9 cellular contexts compared by ENCODE assay signal in genomic region chr7:106166651-106167342, GRCh38. TPM values are rescaled to one million over a fixed set of nuclear protein-coding genes. Genes with fewer than 3 reads are reported as not detected.
A peak's percentile ranks its signal among the peaks of the same experiment; 100 is the strongest.
DNase-seq lines count a peak whose midpoint lies in the region; ATAC-seq, FAIRE-seq and TF ChIP-seq lines count a peak whose summit lies in the region.
"Had no signal": no experiment of that assay in that cellular context is flagged by ENCODE, and none has a peak within 500 bp of the region (broad histone marks: within the 10 kb centered on the region; RNA-seq: fewer than 3 reads in every experiment).

No MANE protein-coding gene starts in this region.

- POLR2A ChIA-PET in activated CD4-positive, alpha-beta memory T cell treated with anti-CD3 and anti-CD28 coated beads, Interleukin-2, amount 10 ng/mL, durations not matched to agents 7 days and 5 days (lab: Charles Lee): no interaction called here

- no peak overlapping the region for H3K9ac ChIP-seq in trophoblast cell (ENCODE audit: low read length)

- H3K4me3 ChIP-seq in trophoblast cell (ENCODE audit: low read depth, low read length): no peak overlapping the region
- H3K4me3 ChIP-seq: skin epidermis had no signal

- H3K9me3 Mint-ChIP-seq in activated CD4-positive, alpha-beta memory T cell treated with anti-CD3 and anti-CD28 coated beads, Interleukin-2, amount 10 ng/mL, durations not matched to agents 7 days and 5 days: peaks cover 3% of the 10 kb centered on the region
- H3K9me3 Mint-ChIP-seq in glutamatergic neuron (ENCODE audit: unreplicated experiment): peaks cover 6% of the 10 kb centered on the region

- no peak overlapping the region for H3K27ac Mint-ChIP-seq in activated CD4-positive, alpha-beta memory T cell treated with anti-CD3 and anti-CD28 coated beads, Interleukin-2, amount 10 ng/mL, durations not matched to agents 7 days and 5 days
- no peak overlapping the region for H3K27ac Mint-ChIP-seq in glutamatergic neuron (ENCODE audit: unreplicated experiment)

- no peaks in the 10 kb centered on the region for H3K4me1 ChIP-seq in trophoblast cell (ENCODE audit: control insufficient read depth in 1 of 2, insufficient read depth in 2 of 2, low read length in 2 of 2)

- no peak overlapping the region for H4K8ac ChIP-seq in trophoblast cell (ENCODE audit: low read depth, low read length)

- H3K23ac ChIP-seq in trophoblast cell (ENCODE audit: low read length): no peak overlapping the region

- no peak for TF ChIP-seq POLR2A in GM12892 (IDR thresholded peaks at IDR 0.05; ENCODE audit: low read depth, low read length)

- H2BK120ac ChIP-seq in trophoblast cell (ENCODE audit: insufficient read depth, low read length, poor library complexity): no peak overlapping the region

- H3K79me1 ChIP-seq in trophoblast cell (ENCODE audit: low read length): no peaks in the 10 kb centered on the region

- no peaks in the 10 kb centered on the region for H3K36me3 Mint-ChIP-seq in activated CD4-positive, alpha-beta memory T cell treated with anti-CD3 and anti-CD28 coated beads, Interleukin-2, amount 10 ng/mL, durations not matched to agents 7 days and 5 days (ENCODE audit: low read depth)
- peaks cover 4% of the 10 kb centered on the region for H3K36me3 Mint-ChIP-seq in glutamatergic neuron (ENCODE audit: unreplicated experiment)

- H3K4ac ChIP-seq in trophoblast cell (ENCODE audit: low read depth, low read length): no peak overlapping the region

- TF ChIP-seq CTCF in C4-2B (conservative IDR thresholded peaks at IDR 0.05): peak; percentile 97
- peak; percentile 90 for TF ChIP-seq CTCF in glutamatergic neuron (IDR thresholded peaks at IDR 0.05; ENCODE audit: partially characterized antibody, unreplicated experiment)

- no peaks in the 10 kb centered on the region for H3K79me2 ChIP-seq in trophoblast cell (ENCODE audit: control insufficient read depth, insufficient read depth, low read length, poor library complexity)

- H3K27me3 ChIP-seq in trophoblast cell (ENCODE audit: insufficient read depth, low read length): no peaks in the 10 kb centered on the region

- no peak overlapping the region for H3K27ac ChIP-seq in C4-2B
- H3K27ac ChIP-seq in trophoblast cell (ENCODE audit: low read depth, low read length): no peak overlapping the region

- H3K4me3 Mint-ChIP-seq in activated CD4-positive, alpha-beta memory T cell treated with anti-CD3 and anti-CD28 coated beads, Interleukin-2, amount 10 ng/mL, durations not matched to agents 7 days and 5 days: no peak overlapping the region
- H3K4me3 Mint-ChIP-seq in glutamatergic neuron (ENCODE audit: unreplicated experiment): no peak overlapping the region

- peak; percentile 78 for FAIRE-seq in GM12892 (lab: Jason Lieb, UNC)

- no peak overlapping the region for H4K12ac ChIP-seq in trophoblast cell (ENCODE audit: low read depth, low read length)

- H2AFZ ChIP-seq in trophoblast cell (ENCODE audit: insufficient read depth, low read length, poor library complexity): no peak overlapping the region

- no peak for DNase-seq in GM12892 (ENCODE audit: insufficient read length)
- peak; percentile 44 for DNase-seq in NCI-H2171 (lab: John Stamatoyannopoulos, UW)
- DNase-seq in activated CD4-positive, alpha-beta memory T cell treated with anti-CD3 and anti-CD28 coated beads, Interleukin-2, amount 10 ng/mL, durations not matched to agents 7 days and 5 days: peak; percentile 28
- no peak for DNase-seq in glutamatergic neuron
- peak; percentile 71 to 91 for DNase-seq in trophoblast cell
- DNase-seq in NK-92 treated with Interleukin-12 subunit alpha and Interleukin-12 subunit beta, amount 100 ng/mL, for 24 hours (lab: John Stamatoyannopoulos, UW): no peak

- CTCF ChIA-PET in activated CD4-positive, alpha-beta memory T cell treated with anti-CD3 and anti-CD28 coated beads, Interleukin-2, amount 10 ng/mL, durations not matched to agents 7 days and 5 days (lab: Charles Lee): interaction anchor here (0.7 to 8.4 kb wide), 15 partner anchors 10 to 467 kb away, joined by 3 to 76 read pairs (median 3); no protein-coding TSS in a partner anchor

- peaks cover 20% of the 10 kb centered on the region for H3K27me3 Mint-ChIP-seq in activated CD4-positive, alpha-beta memory T cell treated with anti-CD3 and anti-CD28 coated beads, Interleukin-2, amount 10 ng/mL, durations not matched to agents 7 days and 5 days
- peaks cover 4% of the 10 kb centered on the region for H3K27me3 Mint-ChIP-seq in glutamatergic neuron (ENCODE audit: unreplicated experiment)

- no peak for ATAC-seq in HG02571 (IDR thresholded peaks at IDR 0.05; ENCODE audit: unreplicated experiment)

- H3K14ac ChIP-seq in trophoblast cell (ENCODE audit: low read length): no peak overlapping the region

- H2AK5ac ChIP-seq in trophoblast cell (ENCODE audit: low read length): no peak overlapping the region

- H3K9me3 ChIP-seq in trophoblast cell (ENCODE audit: insufficient read depth, low read depth, low read length): no peaks in the 10 kb centered on the region

- H3K4me1 Mint-ChIP-seq in activated CD4-positive, alpha-beta memory T cell treated with anti-CD3 and anti-CD28 coated beads, Interleukin-2, amount 10 ng/mL, durations not matched to agents 7 days and 5 days: no peaks in the 10 kb centered on the region
- peaks cover 5% of the 10 kb centered on the region for H3K4me1 Mint-ChIP-seq in glutamatergic neuron (ENCODE audit: low read depth, unreplicated experiment)

- no CpG with 5 or more reads among the region's 7 CpGs for WGBS in trophoblast cell (ENCODE audit: extremely low coverage, insufficient coverage, insufficient read length)

- H2BK12ac ChIP-seq in trophoblast cell (ENCODE audit: low read length): no peak overlapping the region

- H4K91ac ChIP-seq in trophoblast cell (ENCODE audit: low read depth, low read length): no peak overlapping the region

- H3K18ac ChIP-seq in trophoblast cell (ENCODE audit: low read length): no peak overlapping the region

- no peak overlapping the region for H2BK5ac ChIP-seq in trophoblast cell (ENCODE audit: low read depth, low read length, poor library complexity)

- no peaks in the 10 kb centered on the region for H3K36me3 ChIP-seq in trophoblast cell (ENCODE audit: control insufficient read depth in 1 of 2, insufficient read depth in 2 of 2, low read length in 2 of 2)

- H3K4me2 ChIP-seq in trophoblast cell (ENCODE audit: low read length): no peak overlapping the region

RNA-seq across cellular contexts. Expression of gene SYPL1, which starts 54.7 kb away (rescaled TPM):
- polyA plus RNA-seq in GM12892 (2012; ENCODE audit: missing spikeins): 29.0 TPM
- 10 to 100 TPM; 37.5 to 38.8 TPM for total RNA-seq in activated CD4-positive, alpha-beta memory T cell treated with anti-CD3 and anti-CD28 coated beads, Interleukin-2, amount 10 ng/mL, durations not matched to agents 7 days and 5 days
- 10.0 TPM for total RNA-seq in glutamatergic neuron (ENCODE audit: unreplicated experiment)
- 41.8 and 42.6 TPM in 2 replicates for polyA plus RNA-seq in trophoblast cell (2013)

Comparison
In these comparisons a context has a peak if more than half of its experiments do, and no peak if none do; other contexts are left out.
1. DNase-seq: peak in NCI-H2171 (single experiment), activated CD4-positive, alpha-beta memory T cell treated with anti-CD3 and anti-CD28 coated beads, Interleukin-2, amount 10 ng/mL, durations not matched to agents 7 days and 5 days (single experiment) and trophoblast cell (2 of 2); none in GM12892 (single experiment), glutamatergic neuron (single experiment) and NK-92 treated with Interleukin-12 subunit alpha and Interleukin-12 subunit beta, amount 100 ng/mL, for 24 hours (single experiment).